ENCODE assay signal across 14 cellular contexts in genomic region chr2:43515807-43516497, GRCh38.
DNase-seq lines count a peak whose midpoint lies in the region; ATAC-seq lines count a peak whose summit lies in the region.
"Had no signal": no experiment of that assay in that cellular context is flagged by ENCODE, and none has a peak within 500 bp of the region (broad histone marks: within the 10 kb centered on the region; RNA-seq: fewer than 3 reads in every experiment).

No MANE protein-coding gene starts in this region.

- H3K9me3 ChIP-seq in right cardiac atrium (ENCODE audit: control insufficient read depth, low read length): no peaks in the 10 kb centered on the region

- 75% methylated on average over 5 of the region's 5 CpGs for WGBS in right cardiac atrium

- no peak overlapping the region for H3K27ac ChIP-seq in right cardiac atrium (ENCODE audit: low read length)

- POLR2A ChIA-PET in activated CD4-positive, alpha-beta memory T cell treated with anti-CD3 and anti-CD28 coated beads for 36 hours (lab: Charles Lee): no interaction called here

- peak overlapping the region; percentile 1 for H3K27ac Mint-ChIP-seq in activated CD4-positive, alpha-beta memory T cell treated with anti-CD3 and anti-CD28 coated beads for 36 hours
- H3K27ac Mint-ChIP-seq in stimulated activated naive CD8-positive, alpha-beta T cell treated with anti-CD3 and anti-CD28 coated beads, Interleukin-15, amount 100 ng/mL, for 72 hours: no peak overlapping the region
- H3K27ac Mint-ChIP-seq: T-helper 1 cell treated with Interleukin-12 subunit alpha and Interleukin-12 subunit beta and Interleukin-4 antibody, amounts not matched to agents 30 μg/mL and 1 μg/mL, for 36 hours had no signal

- H3K4me3 ChIP-seq in right cardiac atrium (ENCODE audit: low read length): no peak overlapping the region

- peaks cover 8% of the 10 kb centered on the region for H3K4me1 ChIP-seq in right cardiac atrium (ENCODE audit: control insufficient read depth, insufficient read depth, low read length)

- H3K27me3 ChIP-seq in right cardiac atrium (ENCODE audit: control insufficient read depth, insufficient read depth): no peaks in the 10 kb centered on the region

- intact Hi-C loops in activated CD4-positive, alpha-beta memory T cell treated with anti-CD3 and anti-CD28 coated beads for 36 hours (cut with micrococcal nuclease): loop anchor here (10.0 kb wide), 1 partner anchor 49 kb away; no protein-coding TSS in a partner anchor
- intact Hi-C loops in right cardiac atrium (cut with DNase I): no loop called here

- CTCF ChIA-PET in activated CD4-positive, alpha-beta memory T cell treated with anti-CD3 and anti-CD28 coated beads for 36 hours (lab: Charles Lee): no interaction called here

- no peaks in the 10 kb centered on the region for H3K27me3 Mint-ChIP-seq in activated CD4-positive, alpha-beta memory T cell treated with anti-CD3 and anti-CD28 coated beads for 36 hours
- H3K27me3 Mint-ChIP-seq in stimulated activated naive CD8-positive, alpha-beta T cell treated with anti-CD3 and anti-CD28 coated beads, Interleukin-15, amount 100 ng/mL, for 72 hours: no peaks in the 10 kb centered on the region

- H3K9me3 Mint-ChIP-seq in activated CD4-positive, alpha-beta memory T cell treated with anti-CD3 and anti-CD28 coated beads for 36 hours: no peaks in the 10 kb centered on the region
- H3K9me3 Mint-ChIP-seq in stimulated activated naive CD8-positive, alpha-beta T cell treated with anti-CD3 and anti-CD28 coated beads, Interleukin-15, amount 100 ng/mL, for 72 hours: peaks cover 0 to 4% of the 10 kb centered on the region in 2 donors
- H3K9me3 Mint-ChIP-seq: T-helper 1 cell treated with Interleukin-12 subunit alpha and Interleukin-12 subunit beta and Interleukin-4 antibody, amounts not matched to agents 30 μg/mL and 1 μg/mL, for 36 hours had no signal

- no peak overlapping the region for H3K4me3 Mint-ChIP-seq in activated CD4-positive, alpha-beta memory T cell treated with anti-CD3 and anti-CD28 coated beads for 36 hours
- no peak overlapping the region for H3K4me3 Mint-ChIP-seq in stimulated activated naive CD8-positive, alpha-beta T cell treated with anti-CD3 and anti-CD28 coated beads, Interleukin-15, amount 100 ng/mL, for 72 hours
- H3K4me3 Mint-ChIP-seq: T-helper 1 cell treated with Interleukin-12 subunit alpha and Interleukin-12 subunit beta and Interleukin-4 antibody, amounts not matched to agents 30 μg/mL and 1 μg/mL, for 36 hours had no signal

- DNase-seq in NCI-H82 (lab: John Stamatoyannopoulos, UW) (peak; percentile 30), NCI-H82 treated with DMSO at 0.1 percent for 48 hours (lab: John Stamatoyannopoulos, UW; ENCODE audit: unreplicated experiment) (no peak), right cardiac atrium (no peak), NCI-H748 treated with DMSO at 0.1 percent for 48 hours (lab: John Stamatoyannopoulos, UW) (no peak), DMS53 (lab: John Stamatoyannopoulos, UW) (no peak), NCI-H2081 (lab: John Stamatoyannopoulos, UW) (no peak)
- DNase-seq in activated CD4-positive, alpha-beta memory T cell treated with anti-CD3 and anti-CD28 coated beads for 36 hours: no peak
- DNase-seq in stimulated activated naive CD8-positive, alpha-beta T cell treated with anti-CD3 and anti-CD28 coated beads, Interleukin-15, amount 100 ng/mL, for 72 hours: no peak
- DNase-seq: 8988T, HCEC 1CT, head of caudate nucleus, mesenchymal stem cell, NCI-H2029 had no signal

- ATAC-seq in right cardiac atrium: peak; percentile 26 to 29
- ATAC-seq in stimulated activated naive CD8-positive, alpha-beta T cell treated with anti-CD3 and anti-CD28 coated beads, Interleukin-15, amount 100 ng/mL, for 72 hours: peak; percentile 31

- H3K36me3 Mint-ChIP-seq in activated CD4-positive, alpha-beta memory T cell treated with anti-CD3 and anti-CD28 coated beads for 36 hours: peaks cover 16% of the 10 kb centered on the region

- peaks cover 47% of the 10 kb centered on the region for H3K4me1 Mint-ChIP-seq in activated CD4-positive, alpha-beta memory T cell treated with anti-CD3 and anti-CD28 coated beads for 36 hours (ENCODE audit: low read depth)
- H3K4me1 Mint-ChIP-seq in stimulated activated naive CD8-positive, alpha-beta T cell treated with anti-CD3 and anti-CD28 coated beads, Interleukin-15, amount 100 ng/mL, for 72 hours: peaks cover 8% of the 10 kb centered on the region
